16 cellular contexts compared by ENCODE assay signal in genomic region chr5:72441094-72441723, GRCh38.
DNase-seq lines count a peak whose midpoint lies in the region; ATAC-seq, FAIRE-seq and TF ChIP-seq lines count a peak whose summit lies in the region.
"Had no signal": no experiment of that assay in that cellular context is flagged by ENCODE, and none has a peak within 500 bp of the region (broad histone marks: within the 10 kb centered on the region; RNA-seq: fewer than 3 reads in every experiment).

No MANE protein-coding gene starts in this region.

- H4K20me1 ChIP-seq in IMR-90 (ENCODE audit: insufficient read depth, low read length) = no peaks in the 10 kb centered on the region

- peak overlapping the region; percentile 93 for H3K4ac ChIP-seq in IMR-90 (ENCODE audit: low read depth, low read length)

- POLR2A ChIA-PET in IMR-90 (lab: Charles Lee; ENCODE audit: unreplicated experiment) = no interaction called here

- ATAC-seq in IMR-90 (ENCODE audit: low read depth) (no peak), GM21825 (IDR thresholded peaks at IDR 0.05; ENCODE audit: unreplicated experiment) (no peak)

- peak overlapping the region; percentile 85 for H3K14ac ChIP-seq in IMR-90 (replicated peaks; ENCODE audit: low read depth, low read length)

- dilution Hi-C loops in IMR-90 (cut with HindIII; ENCODE audit: low sequenced_read_pairs, unreplicated experiment) = no loop called here

- TF ChIP-seq POLR2A in IMR-90 (IDR thresholded peaks at IDR 0.05; ENCODE audit: low read depth, low read length) = no peak

- H3K9me3 ChIP-seq in IMR-90 (ENCODE audit: control insufficient read depth, insufficient read depth, low read length) = no peaks in the 10 kb centered on the region
- H3K9me3 ChIP-seq in effector memory CD4-positive, alpha-beta T cell (ENCODE audit: control insufficient read depth, low read length) = no peaks in the 10 kb centered on the region

- H3K18ac ChIP-seq in IMR-90 (ENCODE audit: low read depth, low read length) = peak overlapping the region; percentile 60; the same call in 1 of the 2 replicates

- peaks cover 11% of the 10 kb centered on the region for H3K4me1 ChIP-seq in IMR-90 (ENCODE audit: control insufficient read depth, insufficient read depth, low read length)
- no peaks in the 10 kb centered on the region for H3K4me1 ChIP-seq in effector memory CD4-positive, alpha-beta T cell (ENCODE audit: control insufficient read depth, insufficient read depth, low read length, poor library complexity, severe bottlenecking)

- FAIRE-seq in frontal cortex (lab: Jason Lieb, UNC) = no peak
- FAIRE-seq: urothelium cell line had no signal

- CTCF ChIA-PET in IMR-90 (lab: Yijun Ruan, JAX) = no interaction called here

- H3K56ac ChIP-seq in IMR-90 (ENCODE audit: extremely low read depth, insufficient read depth, low read length) = 0 out of 2 replicates have a peak overlapping the region, but pooled peaks have one; percentile 8

- in situ Hi-C loops in IMR-90 (cut with MboI; ENCODE audit: low sequenced_read_pairs) = no loop called here

- H4K8ac ChIP-seq in IMR-90 (ENCODE audit: low read depth in 2 of 2, low read length in 2 of 2) = peak overlapping the region; percentile 19 to 70; a peak in 2 of 4 replicates

- peak overlapping the region; percentile 78 for H2BK5ac ChIP-seq in IMR-90 (ENCODE audit: low read depth, low read length, poor library complexity, severe bottlenecking)

- H3K23ac ChIP-seq in IMR-90 (ENCODE audit: low read depth, low read length) = peak overlapping the region; percentile 63; the same call in 1 of the 2 replicates

- no peaks in the 10 kb centered on the region for H3K27me3 Mint-ChIP-seq in dendritic cell treated with granulocyte-macrophage colony-stimulating factor and Interleukin-4, amounts not matched to agents 40 ng/mL and 50 ng/mL, for 4 days
- H3K27me3 Mint-ChIP-seq in progenitor cell of endocrine pancreas = no peaks in the 10 kb centered on the region

- peak overlapping the region; percentile 89 for H2BK20ac ChIP-seq in IMR-90 (ENCODE audit: low read depth, low read length)

- H2BK15ac ChIP-seq in IMR-90 (ENCODE audit: low read depth, low read length) = peak overlapping the region; percentile 90; the same call in 2 of the 3 replicates

- no peak for TF ChIP-seq RAD21 in IMR-90 (IDR thresholded peaks at IDR 0.05; ENCODE audit: low read length)

- DNase-seq in AG10803 (ENCODE audit: low read depth) (peak; percentile 40), IMR-90 (peak; percentile 31), progenitor cell of endocrine pancreas (ENCODE audit: low spot score, unreplicated experiment) (no peak), NOMO-1 treated with dmso at 0.1 percent for 144 hours (lab: John Stamatoyannopoulos, UW; ENCODE audit: unreplicated experiment) (no peak), frontal cortex (ENCODE audit: low spot score in 2 of 2) (no peak)
- DNase-seq in effector memory CD4-positive, alpha-beta T cell = no peak
- DNase-seq: activated CD8-positive, alpha-beta memory T cell treated with anti-CD3 and anti-CD28 coated beads for 24 hours; activated naive CD4-positive, alpha-beta T cell; H7; NCI-H1417 treated with DMSO at 0.1 percent for 48 hours; NCI-H510A treated with DMSO at 0.1 percent for 48 hours had no signal

- H3K27ac Mint-ChIP-seq in dendritic cell treated with granulocyte-macrophage colony-stimulating factor and Interleukin-4, amounts not matched to agents 40 ng/mL and 50 ng/mL, for 4 days = peak overlapping the region; percentile 56
- H3K27ac Mint-ChIP-seq in progenitor cell of endocrine pancreas = peak overlapping the region; percentile 69
- H3K27ac Mint-ChIP-seq: B cell had no signal

- peak overlapping the region; percentile 58 for H2AK9ac ChIP-seq in IMR-90 (replicated peaks; ENCODE audit: low read depth, low read length, poor library complexity)

- intact Hi-C loops in IMR-90 (cut with micrococcal nuclease) = no loop called here
- intact Hi-C loops in dendritic cell treated with granulocyte-macrophage colony-stimulating factor and Interleukin-4, amounts not matched to agents 40 ng/mL and 50 ng/mL, for 4 days (cut with micrococcal nuclease) = no loop called here

- WGBS in IMR-90 (ENCODE audit: extremely low coverage in 2 of 2, insufficient read length in 1 of 2), 2 experiments = 67% methylated on average over 2 of the region's 4 CpGs; no CpG with 5 or more reads in 1 of the 2 experiments

- H3K36me3 ChIP-seq in IMR-90 (ENCODE audit: control insufficient read depth, insufficient read depth, low read length) = no peaks in the 10 kb centered on the region
- no peaks in the 10 kb centered on the region for H3K36me3 ChIP-seq in effector memory CD4-positive, alpha-beta T cell (ENCODE audit: control insufficient read depth, insufficient read depth, low read length)

- peaks cover 68% of the 10 kb centered on the region for H3K36me3 Mint-ChIP-seq in dendritic cell treated with granulocyte-macrophage colony-stimulating factor and Interleukin-4, amounts not matched to agents 40 ng/mL and 50 ng/mL, for 4 days (ENCODE audit: low read depth)
- no peaks in the 10 kb centered on the region for H3K36me3 Mint-ChIP-seq in progenitor cell of endocrine pancreas (ENCODE audit: insufficient read depth)

- peak overlapping the region; percentile 93 for H2AK5ac ChIP-seq in IMR-90 (ENCODE audit: low read depth, low read length)

- H3K9me1 ChIP-seq in IMR-90 (ENCODE audit: insufficient read depth, low read length) = no peaks in the 10 kb centered on the region

- H3K4me2 ChIP-seq in IMR-90 (ENCODE audit: low read depth, low read length) = no peak overlapping the region

- no peaks in the 10 kb centered on the region for H3K9me3 Mint-ChIP-seq in dendritic cell treated with granulocyte-macrophage colony-stimulating factor and Interleukin-4, amounts not matched to agents 40 ng/mL and 50 ng/mL, for 4 days
- H3K9me3 Mint-ChIP-seq in progenitor cell of endocrine pancreas (ENCODE audit: low read depth) = no peaks in the 10 kb centered on the region
- H3K9me3 Mint-ChIP-seq: nephron had no signal

- H3K79me1 ChIP-seq in IMR-90 (ENCODE audit: low read depth in 1 of 2, low read length in 2 of 2) = no peaks in the 10 kb centered on the region

- peaks cover 36% of the 10 kb centered on the region for H3K4me1 Mint-ChIP-seq in dendritic cell treated with granulocyte-macrophage colony-stimulating factor and Interleukin-4, amounts not matched to agents 40 ng/mL and 50 ng/mL, for 4 days (ENCODE audit: low read depth)
- H3K4me1 Mint-ChIP-seq in progenitor cell of endocrine pancreas (ENCODE audit: low read depth) = no peaks in the 10 kb centered on the region
- H3K4me1 Mint-ChIP-seq: B cell had no signal

- H4K5ac ChIP-seq in IMR-90 (ENCODE audit: low read depth, low read length) = peak overlapping the region; percentile 42; the same call in 1 of the 2 replicates

- H3K27ac ChIP-seq in IMR-90 (ENCODE audit: insufficient read depth, low read length) = peak overlapping the region; percentile 51
- H3K27ac ChIP-seq in effector memory CD4-positive, alpha-beta T cell (ENCODE audit: insufficient read depth, low read length, poor library complexity, severe bottlenecking) = no peak overlapping the region

- no peak overlapping the region for H2AFZ ChIP-seq in IMR-90 (replicated peaks; ENCODE audit: low read length, poor library complexity)

- TF ChIP-seq CTCF in AG10803 (conservative IDR thresholded peaks at IDR 0.05; ENCODE audit: low read length) = no peak
- no peak for TF ChIP-seq CTCF in IMR-90 (conservative IDR thresholded peaks at IDR 0.05; ENCODE audit: low read depth, low read length)
- no peak for TF ChIP-seq CTCF in progenitor cell of endocrine pancreas (IDR thresholded peaks at IDR 0.05; ENCODE audit: unreplicated experiment)

- H3K4me3 Mint-ChIP-seq in dendritic cell treated with granulocyte-macrophage colony-stimulating factor and Interleukin-4, amounts not matched to agents 40 ng/mL and 50 ng/mL, for 4 days = no peak overlapping the region
- H3K4me3 Mint-ChIP-seq in progenitor cell of endocrine pancreas (ENCODE audit: low read depth) = no peak overlapping the region
- H3K4me3 Mint-ChIP-seq: B cell, nephron had no signal

- no peak overlapping the region for H3K4me3 ChIP-seq in AG10803 (ENCODE audit: low read length)
- H3K4me3 ChIP-seq in IMR-90 (ENCODE audit: insufficient read depth, low read depth, low read length) = no peak overlapping the region
- H3K4me3 ChIP-seq in effector memory CD4-positive, alpha-beta T cell (ENCODE audit: insufficient read depth, low read depth, low read length, poor library complexity, severe bottlenecking) = no peak overlapping the region

- no peak overlapping the region for H3K9ac ChIP-seq in IMR-90 (ENCODE audit: low read depth, low read length)

- H2BK120ac ChIP-seq in IMR-90 (ENCODE audit: low read depth, low read length) = peak overlapping the region; percentile 93

- H4K91ac ChIP-seq in IMR-90 (ENCODE audit: insufficient read depth, low read depth, low read length) = peak overlapping the region; percentile 81

- BruUV-seq in IMR-90 (replicated peaks; lab: Mats Ljungman, UMichigan) = no TSS peak

- H3K27me3 ChIP-seq in IMR-90 (ENCODE audit: control insufficient read depth, insufficient read depth, low read length) = no peaks in the 10 kb centered on the region
- H3K27me3 ChIP-seq in effector memory CD4-positive, alpha-beta T cell (replicated peaks; ENCODE audit: control insufficient read depth, insufficient read depth, low read length, poor library complexity, severe bottlenecking) = no peaks in the 10 kb centered on the region

TF ChIP-seq in IMR-90, 13 proteins besides CTCF, POLR2A, EP300 and RAD21 (continues in another document):
- TF ChIP-seq BHLHE40 (IDR thresholded peaks at IDR 0.05; ENCODE audit: low read depth, low read length) = no peak
- no peak for TF ChIP-seq RCOR1 (IDR thresholded peaks at IDR 0.05; ENCODE audit: insufficient replicate concordance, low read length)
- TF ChIP-seq MAFK (IDR thresholded peaks at IDR 0.05; ENCODE audit: low read depth, low read length) = no peak
- no peak for TF ChIP-seq MXI1 (IDR thresholded peaks at IDR 0.05; ENCODE audit: borderline replicate concordance, low read depth, low read length)
- TF ChIP-seq NFE2L2 (IDR thresholded peaks at IDR 0.05; ENCODE audit: low read depth, low read length) = no peak
- TF ChIP-seq CEBPB (IDR thresholded peaks at IDR 0.05; ENCODE audit: low read depth, low read length) = no peak
- no peak for TF ChIP-seq CHD1 (IDR thresholded peaks at IDR 0.05; ENCODE audit: low read depth, low read length)
- TF ChIP-seq SMC3 (IDR thresholded peaks at IDR 0.05; ENCODE audit: low read depth, low read length) = no peak
- no peak for TF ChIP-seq FOS (IDR thresholded peaks at IDR 0.05; ENCODE audit: low read depth, low read length)
- TF ChIP-seq ELK1 (IDR thresholded peaks at IDR 0.05; ENCODE audit: borderline replicate concordance, low read depth, low read length) = no peak

Comparison
In these comparisons a context has a peak if more than half of its experiments do, and no peak if none do; other contexts are left out.
1. DNase-seq: peak in AG10803 (single experiment) and IMR-90 (single experiment); none in progenitor cell of endocrine pancreas (single experiment), effector memory CD4-positive, alpha-beta T cell (0 of 3), NOMO-1 treated with dmso at 0.1 percent for 144 hours (single experiment) and frontal cortex (0 of 2).